11 cellular contexts compared by ENCODE assay signal in genomic region chr16:11181889-11182279, GRCh38.
DNase-seq lines count a peak whose midpoint lies in the region; ATAC-seq and TF ChIP-seq lines count a peak whose summit lies in the region.
"Had no signal": no experiment of that assay in that cellular context is flagged by ENCODE, and none has a peak within 500 bp of the region (broad histone marks: within the 10 kb centered on the region; RNA-seq: fewer than 3 reads in every experiment).

No MANE protein-coding gene starts in this region.

- H3K4me3 ChIP-seq in HCT116 (replicated peaks in 1 of 2; ENCODE audit: low read depth in 1 of 2, low read length in 2 of 2) (no peak overlapping the region), lower lobe of right lung (no peak overlapping the region), ovary (no peak overlapping the region)
- H3K4me3 ChIP-seq: heart left ventricle had no signal

- TF ChIP-seq POLR2A in HCT116 (IDR thresholded peaks at IDR 0.05; ENCODE audit: borderline replicate concordance, extremely low read depth, insufficient read depth, insufficient read length) (no peak), ovary (IDR thresholded peaks at IDR 0.05) (no peak)

- H3K9ac ChIP-seq in HCT116 (ENCODE audit: low read length): no peak overlapping the region

- H3K4me1 ChIP-seq in HCT116 (ENCODE audit: control insufficient read depth in 1 of 2, insufficient read depth in 2 of 2, low read length in 2 of 2) (peaks cover 0 to 14% of the 10 kb centered on the region in 2 experiments; a peak in 3 of 4 replicates), lower lobe of right lung (peaks cover 10% of the 10 kb centered on the region), ovary (ENCODE audit: insufficient read depth) (peaks cover 2% of the 10 kb centered on the region)

- ATAC-seq in HCT116: no peak
- peak; percentile 67 to 72 for ATAC-seq in lower lobe of right lung

- H3K27me3 ChIP-seq in HCT116 (ENCODE audit: insufficient read depth, low read length) (no peaks in the 10 kb centered on the region), lower lobe of right lung (ENCODE audit: low read depth) (no peaks in the 10 kb centered on the region), ovary (no peaks in the 10 kb centered on the region)
- H3K27me3 ChIP-seq: brain microvascular endothelial cell, heart left ventricle had no signal

- no peak for TF ChIP-seq RAD21 in HCT116 (IDR thresholded peaks at IDR 0.05; ENCODE audit: low read depth)

- H3K79me2 ChIP-seq in HCT116 (ENCODE audit: insufficient read depth, low read length): no peaks in the 10 kb centered on the region

- TF ChIP-seq CTCF in HCT116 (IDR thresholded peaks at IDR 0.05 in 2 of 3, conservative IDR thresholded peaks at IDR 0.05 in 1 of 3; ENCODE audit: borderline replicate concordance in 1 of 3, insufficient read depth in 1 of 3, low read depth in 2 of 3, low read length in 2 of 3): no peak
- TF ChIP-seq CTCF in lower lobe of right lung (IDR thresholded peaks at IDR 0.05): no peak
- TF ChIP-seq CTCF in ovary (IDR thresholded peaks at IDR 0.05): no peak

- no TSS peak for BruUV-seq in HCT116 (replicated peaks; lab: Mats Ljungman, UMichigan)

- RAD21 ChIA-PET in HCT116 (lab: Charles Lee; ENCODE audit: low non-redundant PET in 1 of 2, low total read pairs in 2 of 2, uncharacterized antibody in 2 of 2, unreplicated experiment in 2 of 2): no interaction called here

- no peaks in the 10 kb centered on the region for H4K20me1 ChIP-seq in HCT116 (ENCODE audit: insufficient read depth)

- no peak overlapping the region for H2AFZ ChIP-seq in HCT116 (ENCODE audit: low read depth, low read length, poor library complexity, severe bottlenecking)

- intact Hi-C loops in HCT116 (cut with micrococcal nuclease): no loop called here
- intact Hi-C loops in lower lobe of right lung (cut with DNase I): no loop called here
- intact Hi-C loops in ovary (cut with DNase I): no loop called here

- 0 out of 2 replicates have a peak overlapping the region, but pooled peaks have one; percentile 3 for H3K4me2 ChIP-seq in HCT116 (ENCODE audit: low read length)

- no peaks in the 10 kb centered on the region; a peak in 1 of 4 replicates for H3K36me3 ChIP-seq in HCT116 (ENCODE audit: control insufficient read depth in 1 of 2, insufficient read depth in 2 of 2, low read length in 2 of 2)
- peaks cover 15% of the 10 kb centered on the region for H3K36me3 ChIP-seq in lower lobe of right lung
- H3K36me3 ChIP-seq in ovary: no peaks in the 10 kb centered on the region
- H3K36me3 ChIP-seq: brain microvascular endothelial cell had no signal

- CTCF ChIA-PET in HCT116 (lab: Charles Lee): no interaction called here

- DNase-seq in A172 (ENCODE audit: low spot score) (peak; percentile 40), HCT116 (ENCODE audit: low read depth, low spot score) (no peak), lower lobe of right lung (peak; percentile 65), ovary (no peak), mucosa of gallbladder (ENCODE audit: low spot score) (no peak), NCI-H2227 treated with DMSO at 0.1 percent for 48 hours (lab: John Stamatoyannopoulos, UW) (no peak)
- peak; percentile 58 to 70 for DNase-seq in activated T-cell treated with anti-CD3 and anti-CD28 coated beads, Interleukin-2, amount 50 U/mL, for 48 hours
- DNase-seq in activated effector memory CD4-positive, alpha-beta T cell treated with Interleukin-2 at 50 U/mL for 16 hours: no peak
- DNase-seq: brain microvascular endothelial cell, heart left ventricle, NCI-H187 had no signal

- H3K9me2 ChIP-seq in HCT116 (ENCODE audit: insufficient read depth): no peaks in the 10 kb centered on the region

- H3K27ac ChIP-seq in HCT116 (ENCODE audit: low read depth, low read length) (no peak overlapping the region), lower lobe of right lung (peak overlapping the region; percentile 31), ovary (no peak overlapping the region)
- H3K27ac ChIP-seq: brain microvascular endothelial cell had no signal

- WGBS in ovary, 3 donors: 29 to 32% (median 31%) methylated on average over 12 of the region's 12 CpGs

- POLR2A ChIA-PET in HCT116 (lab: Charles Lee): no interaction called here

- H3K9me3 ChIP-seq in HCT116 (ENCODE audit: control insufficient read depth in 1 of 2, insufficient read depth in 1 of 2, low read depth in 1 of 2, low read length in 2 of 2) (no peaks in the 10 kb centered on the region), lower lobe of right lung (no peaks in the 10 kb centered on the region), ovary (no peaks in the 10 kb centered on the region)
- H3K9me3 ChIP-seq: heart left ventricle had no signal

- no peak for TF ChIP-seq EP300 in ovary (IDR thresholded peaks at IDR 0.05)

TF ChIP-seq in HCT116, 20 proteins besides CTCF, POLR2A, EP300 and RAD21:
- TF ChIP-seq TCF7L2 (IDR thresholded peaks at IDR 0.05; ENCODE audit: borderline replicate concordance, extremely low read depth, insufficient read depth, insufficient read length) (no peak), FOSL1 (IDR thresholded peaks at IDR 0.05; ENCODE audit: low read depth) (no peak), POLR2AphosphoS5 (IDR thresholded peaks at IDR 0.05; ENCODE audit: low read depth, low read length) (no peak), SRF (IDR thresholded peaks at IDR 0.05; ENCODE audit: low read depth) (no peak), EGR1 (IDR thresholded peaks at IDR 0.05; ENCODE audit: low read depth) (no peak), EZH2phosphoT487 (IDR thresholded peaks at IDR 0.05; ENCODE audit: borderline replicate concordance) (no peak), SIN3A (IDR thresholded peaks at IDR 0.05; ENCODE audit: low read depth) (no peak), JUND (IDR thresholded peaks at IDR 0.05) (no peak), YY1 (IDR thresholded peaks at IDR 0.05; ENCODE audit: extremely low read depth, insufficient replicate concordance, low read depth, low read length) (no peak), CEBPB (IDR thresholded peaks at IDR 0.05; ENCODE audit: low read depth) (no peak), CBX3 (IDR thresholded peaks at IDR 0.05; ENCODE audit: low read depth) (no peak), ZNF274 (IDR thresholded peaks at IDR 0.05; ENCODE audit: low read depth, low read length) (no peak), SP1 (IDR thresholded peaks at IDR 0.05; ENCODE audit: low read depth) (no peak)
- TF ChIP-seq, protein P1, sequence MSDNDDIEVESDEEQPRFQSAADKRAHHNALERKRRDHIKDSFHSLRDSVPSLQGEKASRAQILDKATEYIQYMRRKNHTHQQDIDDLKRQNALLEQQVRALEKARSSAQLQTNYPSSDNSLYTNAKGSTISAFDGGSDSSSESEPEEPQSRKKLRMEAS (IDR thresholded peaks at IDR 0.05): no peak
- TF ChIP-seq, protein P2, sequence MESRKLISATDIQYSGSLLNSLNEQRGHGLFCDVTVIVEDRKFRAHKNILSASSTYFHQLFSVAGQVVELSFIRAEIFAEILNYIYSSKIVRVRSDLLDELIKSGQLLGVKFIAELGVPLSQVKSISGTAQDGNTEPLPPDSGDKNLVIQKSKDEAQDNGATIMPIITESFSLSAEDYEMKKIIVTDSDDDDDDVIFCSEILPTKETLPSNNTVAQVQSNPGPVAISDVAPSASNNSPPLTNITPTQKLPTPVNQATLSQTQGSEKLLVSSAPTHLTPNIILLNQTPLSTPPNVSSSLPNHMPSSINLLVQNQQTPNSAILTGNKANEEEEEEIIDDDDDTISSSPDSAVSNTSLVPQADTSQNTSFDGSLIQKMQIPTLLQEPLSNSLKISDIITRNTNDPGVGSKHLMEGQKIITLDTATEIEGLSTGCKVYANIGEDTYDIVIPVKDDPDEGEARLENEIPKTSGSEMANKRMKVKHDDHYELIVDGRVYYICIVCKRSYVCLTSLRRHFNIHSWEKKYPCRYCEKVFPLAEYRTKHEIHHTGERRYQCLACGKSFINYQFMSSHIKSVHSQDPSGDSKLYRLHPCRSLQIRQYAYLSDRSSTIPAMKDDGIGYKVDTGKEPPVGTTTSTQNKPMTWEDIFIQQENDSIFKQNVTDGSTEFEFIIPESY (IDR thresholded peaks at IDR 0.05; ENCODE audit: extremely low read depth, insufficient replicate concordance, low read length): no peak

Comparison
In these comparisons a context has a peak if more than half of its experiments do, and no peak if none do; other contexts are left out.
1. DNase-seq: peak in A172 (single experiment), activated T-cell treated with anti-CD3 and anti-CD28 coated beads, Interleukin-2, amount 50 U/mL, for 48 hours (2 of 2) and lower lobe of right lung (single experiment); none in HCT116 (single experiment), ovary (0 of 5), activated effector memory CD4-positive, alpha-beta T cell treated with Interleukin-2 at 50 U/mL for 16 hours (single experiment), mucosa of gallbladder (single experiment) and NCI-H2227 treated with DMSO at 0.1 percent for 48 hours (single experiment).